In the genomic region with DNA sequence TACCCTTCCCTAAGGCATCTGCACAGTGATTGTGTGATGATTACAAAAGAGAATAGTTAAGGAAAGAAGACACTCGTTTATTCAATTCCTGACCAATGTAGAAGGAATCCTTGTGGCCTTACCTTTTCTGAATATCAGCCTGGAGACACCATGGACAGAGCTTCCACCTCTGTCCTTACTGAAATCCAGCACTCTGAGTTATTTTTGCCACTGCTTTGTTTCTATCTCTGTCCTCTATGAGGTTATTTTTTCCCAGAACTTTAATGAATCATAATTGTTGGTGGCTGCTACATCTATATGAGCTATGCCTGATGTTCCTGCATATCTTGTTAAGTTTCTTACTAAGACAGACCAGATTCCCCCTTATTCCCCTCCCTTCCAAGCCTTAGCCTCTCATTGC, we compare ENCODE assay signal across 18 cellular contexts.
DNase-seq lines count a peak whose midpoint lies in the region; ATAC-seq, FAIRE-seq and TF ChIP-seq lines count a peak whose summit lies in the region.
"Had no signal": no experiment of that assay in that cellular context is flagged by ENCODE, and none has a peak within 500 bp of the region (broad histone marks: within the 10 kb centered on the region; RNA-seq: fewer than 3 reads in every experiment).

No MANE protein-coding gene starts in this region.

- no peaks in the 10 kb centered on the region for H3K27me3 Mint-ChIP-seq in astrocyte (ENCODE audit: low read depth, unreplicated experiment)

- H3K4me3 ChIP-seq in HEK293 (ENCODE audit: low read depth, low read length) (no peak overlapping the region), astrocyte (ENCODE audit: insufficient read depth, low read depth, low read length) (no peak overlapping the region), lower lobe of right lung (no peak overlapping the region), right cardiac atrium (ENCODE audit: low read length) (no peak overlapping the region)

- no peak overlapping the region for H2AFZ ChIP-seq in astrocyte (ENCODE audit: low read depth, low read length)

- no peaks in the 10 kb centered on the region for H3K79me2 ChIP-seq in astrocyte (ENCODE audit: insufficient read depth, low read length)

- no peak overlapping the region for H3K9ac ChIP-seq in astrocyte (ENCODE audit: low read length)

- FAIRE-seq in astrocyte (lab: Jason Lieb, UNC), result peak; percentile 5
- FAIRE-seq: A204.1, GM12891, GM19239, H54 had no signal

- H3K9me3 ChIP-seq in HEK293 (ENCODE audit: control insufficient read depth, insufficient read depth, low read depth, low read length), result no peaks in the 10 kb centered on the region
- no peaks in the 10 kb centered on the region for H3K9me3 ChIP-seq in astrocyte (ENCODE audit: insufficient read depth, low read depth, low read length)
- no peaks in the 10 kb centered on the region for H3K9me3 ChIP-seq in lower lobe of right lung
- H3K9me3 ChIP-seq in right cardiac atrium (ENCODE audit: control insufficient read depth, low read length), result no peaks in the 10 kb centered on the region
- H3K9me3 ChIP-seq: BE2C had no signal

- H3K27me3 ChIP-seq in astrocyte (ENCODE audit: insufficient read depth, low read length) (no peaks in the 10 kb centered on the region), lower lobe of right lung (ENCODE audit: low read depth) (no peaks in the 10 kb centered on the region), right cardiac atrium (ENCODE audit: control insufficient read depth, insufficient read depth) (no peaks in the 10 kb centered on the region)
- H3K27me3 ChIP-seq: BE2C had no signal

- TF ChIP-seq CTCF in HEK293 (tag by site-specific recombination; IDR thresholded peaks at IDR 0.05) (no peak), astrocyte (IDR thresholded peaks at IDR 0.05; ENCODE audit: insufficient read depth, low read depth, low read length) (no peak), lower lobe of right lung (IDR thresholded peaks at IDR 0.05) (no peak)

- intact Hi-C loops in lower lobe of right lung (cut with DNase I) (no loop called here), right cardiac atrium (cut with DNase I) (no loop called here)

- no peak overlapping the region for H3K27ac ChIP-seq in HEK293 (ENCODE audit: extremely low read depth, low read depth, low read length)
- no peak overlapping the region for H3K27ac ChIP-seq in astrocyte (ENCODE audit: low read depth, low read length)
- H3K27ac ChIP-seq in lower lobe of right lung, result no peak overlapping the region
- H3K27ac ChIP-seq in right cardiac atrium (ENCODE audit: low read length), result no peak overlapping the region
- H3K27ac ChIP-seq: C4-2B had no signal

- 49% methylated on average over 1 of the region's 1 CpG for WGBS in right cardiac atrium

- no peak overlapping the region for H3K4me2 ChIP-seq in astrocyte (ENCODE audit: low read length)

- H3K4me1 Mint-ChIP-seq in astrocyte (ENCODE audit: low read depth, unreplicated experiment), result peaks cover 5% of the 10 kb centered on the region
- peaks cover 25% of the 10 kb centered on the region for H3K4me1 Mint-ChIP-seq in stimulated activated effector memory CD8-positive, alpha-beta T cell treated with anti-CD3 and anti-CD28 coated beads, Interleukin-12 subunit alpha, Interleukin-12 subunit beta, amount 100 ng/mL, for 72 hours
- H3K4me1 Mint-ChIP-seq: CD4-positive, alpha-beta memory T cell had no signal

- ATAC-seq in stimulated activated effector memory CD8-positive, alpha-beta T cell treated with anti-CD3 and anti-CD28 coated beads, Interleukin-12 subunit alpha, Interleukin-12 subunit beta, amount 100 ng/mL, for 72 hours, result peak; percentile 60
- ATAC-seq in GM18520 (IDR thresholded peaks at IDR 0.05; ENCODE audit: unreplicated experiment), result no peak
- no peak for ATAC-seq in lower lobe of right lung
- ATAC-seq in right cardiac atrium, result no peak
- ATAC-seq: HCT116 had no signal

- no peaks in the 10 kb centered on the region for H4K20me1 ChIP-seq in astrocyte (ENCODE audit: insufficient read depth, low read length)

- no peaks in the 10 kb centered on the region for H3K36me3 ChIP-seq in HEK293 (ENCODE audit: control insufficient read depth in 2 of 2, insufficient read depth in 1 of 2, low read length in 2 of 2)
- no peaks in the 10 kb centered on the region for H3K36me3 ChIP-seq in astrocyte (ENCODE audit: insufficient read depth, low read length)
- peaks cover 8% of the 10 kb centered on the region for H3K36me3 ChIP-seq in lower lobe of right lung
- H3K36me3 ChIP-seq: BE2C had no signal

- H3K36me3 Mint-ChIP-seq in astrocyte (ENCODE audit: low read depth, unreplicated experiment), result peaks cover 18% of the 10 kb centered on the region
- peaks cover 64% of the 10 kb centered on the region for H3K36me3 Mint-ChIP-seq in stimulated activated effector memory CD8-positive, alpha-beta T cell treated with anti-CD3 and anti-CD28 coated beads, Interleukin-12 subunit alpha, Interleukin-12 subunit beta, amount 100 ng/mL, for 72 hours
- H3K36me3 Mint-ChIP-seq: CD4-positive, alpha-beta memory T cell had no signal

- peaks cover 25% of the 10 kb centered on the region for H3K4me1 ChIP-seq in HEK293 (ENCODE audit: control insufficient read depth, insufficient read depth, low read length)
- peaks cover 6% of the 10 kb centered on the region for H3K4me1 ChIP-seq in astrocyte (ENCODE audit: insufficient read depth, low read length)
- H3K4me1 ChIP-seq in lower lobe of right lung, result no peaks in the 10 kb centered on the region
- peaks cover 2% of the 10 kb centered on the region for H3K4me1 ChIP-seq in right cardiac atrium (ENCODE audit: control insufficient read depth, insufficient read depth, low read length)
- H3K4me1 ChIP-seq: BE2C had no signal

- peaks cover 4% of the 10 kb centered on the region for H3K9me3 Mint-ChIP-seq in astrocyte (ENCODE audit: unreplicated experiment)
- no peaks in the 10 kb centered on the region for H3K9me3 Mint-ChIP-seq in stimulated activated effector memory CD8-positive, alpha-beta T cell treated with anti-CD3 and anti-CD28 coated beads, Interleukin-12 subunit alpha, Interleukin-12 subunit beta, amount 100 ng/mL, for 72 hours

- POLR2A ChIA-PET in HEK293 (lab: Yijun Ruan, JAX), result interaction anchor here (0.6 kb wide), 1 partner anchor 1206 kb away, joined by 13 read pairs; no protein-coding TSS in a partner anchor

- DNase-seq in astrocyte (ENCODE audit: low read depth), result no peak
- peak; percentile 29 for DNase-seq in inferior parietal cortex (ENCODE audit: extremely low spot score)
- no peak for DNase-seq in stimulated activated effector memory CD8-positive, alpha-beta T cell treated with anti-CD3 and anti-CD28 coated beads, Interleukin-12 subunit alpha, Interleukin-12 subunit beta, amount 100 ng/mL, for 72 hours (ENCODE audit: low spot score in 2 of 2)
- DNase-seq in lower lobe of right lung, result no peak
- no peak for DNase-seq in right cardiac atrium
- no peak for DNase-seq in hippocampal formation (lab: John Stamatoyannopoulos, UW)
- DNase-seq: BE2C; CD4-positive, alpha-beta memory T cell; DMS79; IMR-90 had no signal

- H3K4me3 Mint-ChIP-seq in astrocyte (ENCODE audit: unreplicated experiment), result no peak overlapping the region
- H3K4me3 Mint-ChIP-seq in stimulated activated effector memory CD8-positive, alpha-beta T cell treated with anti-CD3 and anti-CD28 coated beads, Interleukin-12 subunit alpha, Interleukin-12 subunit beta, amount 100 ng/mL, for 72 hours, result no peak overlapping the region
- H3K4me3 Mint-ChIP-seq: CD4-positive, alpha-beta memory T cell had no signal

- no peak overlapping the region for H3K27ac Mint-ChIP-seq in astrocyte (ENCODE audit: unreplicated experiment)
- H3K27ac Mint-ChIP-seq in stimulated activated effector memory CD8-positive, alpha-beta T cell treated with anti-CD3 and anti-CD28 coated beads, Interleukin-12 subunit alpha, Interleukin-12 subunit beta, amount 100 ng/mL, for 72 hours, result no peak overlapping the region
- H3K27ac Mint-ChIP-seq: CD4-positive, alpha-beta memory T cell had no signal

- CTCF ChIA-PET in HEK293 (lab: Yijun Ruan, JAX), result interaction anchor here (1.2 to 2.4 kb wide), 2 partner anchors 14 to 257 kb away, joined by 3 to 8 read pairs; no protein-coding TSS in a partner anchor

TF ChIP-seq in HEK293, 187 proteins besides CTCF, POLR2A, EP300 and RAD21:
- TF ChIP-seq ZFP3 (tag by site-specific recombination; IDR thresholded peaks at IDR 0.05; ENCODE audit: low read depth), result no peak
- TF ChIP-seq ZNF140 (tag by site-specific recombination; IDR thresholded peaks at IDR 0.05), result no peak
- TF ChIP-seq, protein P1, sequence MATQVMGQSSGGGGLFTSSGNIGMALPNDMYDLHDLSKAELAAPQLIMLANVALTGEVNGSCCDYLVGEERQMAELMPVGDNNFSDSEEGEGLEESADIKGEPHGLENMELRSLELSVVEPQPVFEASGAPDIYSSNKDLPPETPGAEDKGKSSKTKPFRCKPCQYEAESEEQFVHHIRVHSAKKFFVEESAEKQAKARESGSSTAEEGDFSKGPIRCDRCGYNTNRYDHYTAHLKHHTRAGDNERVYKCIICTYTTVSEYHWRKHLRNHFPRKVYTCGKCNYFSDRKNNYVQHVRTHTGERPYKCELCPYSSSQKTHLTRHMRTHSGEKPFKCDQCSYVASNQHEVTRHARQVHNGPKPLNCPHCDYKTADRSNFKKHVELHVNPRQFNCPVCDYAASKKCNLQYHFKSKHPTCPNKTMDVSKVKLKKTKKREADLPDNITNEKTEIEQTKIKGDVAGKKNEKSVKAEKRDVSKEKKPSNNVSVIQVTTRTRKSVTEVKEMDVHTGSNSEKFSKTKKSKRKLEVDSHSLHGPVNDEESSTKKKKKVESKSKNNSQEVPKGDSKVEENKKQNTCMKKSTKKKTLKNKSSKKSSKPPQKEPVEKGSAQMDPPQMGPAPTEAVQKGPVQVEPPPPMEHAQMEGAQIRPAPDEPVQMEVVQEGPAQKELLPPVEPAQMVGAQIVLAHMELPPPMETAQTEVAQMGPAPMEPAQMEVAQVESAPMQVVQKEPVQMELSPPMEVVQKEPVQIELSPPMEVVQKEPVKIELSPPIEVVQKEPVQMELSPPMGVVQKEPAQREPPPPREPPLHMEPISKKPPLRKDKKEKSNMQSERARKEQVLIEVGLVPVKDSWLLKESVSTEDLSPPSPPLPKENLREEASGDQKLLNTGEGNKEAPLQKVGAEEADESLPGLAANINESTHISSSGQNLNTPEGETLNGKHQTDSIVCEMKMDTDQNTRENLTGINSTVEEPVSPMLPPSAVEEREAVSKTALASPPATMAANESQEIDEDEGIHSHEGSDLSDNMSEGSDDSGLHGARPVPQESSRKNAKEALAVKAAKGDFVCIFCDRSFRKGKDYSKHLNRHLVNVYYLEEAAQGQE (tag by site-specific recombination; IDR thresholded peaks at IDR 0.05), result peak; percentile 90
